8 cellular contexts compared by ENCODE assay signal in genomic region chr17:49567871-49568694, GRCh38. TPM values are rescaled to one million over a fixed set of nuclear protein-coding genes. Genes with fewer than 3 reads are reported as not detected.
DNase-seq lines count a peak whose midpoint lies in the region; ATAC-seq, FAIRE-seq and TF ChIP-seq lines count a peak whose summit lies in the region.

No MANE protein-coding gene starts in this region.

- peak overlapping the region; percentile 65 for H3K4me2 ChIP-seq in endothelial cell of umbilical vein (ENCODE audit: insufficient read depth, low read length)

- H3K27me3 ChIP-seq in endothelial cell of umbilical vein (ENCODE audit: control insufficient read depth in 2 of 2, insufficient read depth in 2 of 2, low read length in 2 of 2) = peaks cover 6 to 16% of the 10 kb centered on the region in 2 experiments

- POLR2A ChIA-PET in endothelial cell of umbilical vein (lab: Charles Lee) = interaction anchor here (0.5 to 1.0 kb wide), 2 partner anchors 129 to 196 kb away, joined by 3 to 10 read pairs; partner anchors contain the start of gene FAM117A

- no peaks in the 10 kb centered on the region for H3K9me1 ChIP-seq in endothelial cell of umbilical vein (replicated peaks; ENCODE audit: control insufficient read depth, extremely low read depth, insufficient read depth, low read length)

- dilution Hi-C loops in endothelial cell of umbilical vein (cut with MboI; ENCODE audit: extremely low pct_ligation_motif_present, low sequenced_read_pairs) = no loop called here

- intact Hi-C loops in endothelial cell of umbilical vein (cut with micrococcal nuclease) = loop anchor here (1.0 to 2.0 kb wide), 4 partner anchors 127 to 428 kb away; no protein-coding TSS in a partner anchor

- no peaks in the 10 kb centered on the region for H3K9me3 ChIP-seq in endothelial cell of umbilical vein (replicated peaks; ENCODE audit: control insufficient read depth, insufficient read depth, low read length)

- ATAC-seq in HG03159 (IDR thresholded peaks at IDR 0.05; ENCODE audit: unreplicated experiment) = peak; percentile 42
- ATAC-seq in GM19023 (IDR thresholded peaks at IDR 0.05; ENCODE audit: unreplicated experiment) = no peak

- H3K9ac ChIP-seq in endothelial cell of umbilical vein (replicated peaks; ENCODE audit: extremely low read depth, insufficient read depth, low read length) = no peak overlapping the region

- no peaks in the 10 kb centered on the region for H3K79me2 ChIP-seq in endothelial cell of umbilical vein (ENCODE audit: control insufficient read depth, insufficient read depth, low read length)

- no peaks in the 10 kb centered on the region for H4K20me1 ChIP-seq in endothelial cell of umbilical vein (replicated peaks; ENCODE audit: control insufficient read depth, extremely low read depth, insufficient read depth, low read length)

- H3K27ac ChIP-seq in endothelial cell of umbilical vein (ENCODE audit: insufficient read depth, low read depth, low read length) = no peak overlapping the region

- H2AFZ ChIP-seq in endothelial cell of umbilical vein (ENCODE audit: low read depth, low read length) = peak overlapping the region; percentile 92

- BruUV-seq in endothelial cell of umbilical vein (replicated peaks; lab: Mats Ljungman, UMichigan) = no TSS peak

- peak overlapping the region; percentile 10 to 34 (median 25) for H3K4me3 ChIP-seq in endothelial cell of umbilical vein (replicated peaks in 1 of 3; ENCODE audit: insufficient read depth in 1 of 3, low read depth in 1 of 3, low read length in 3 of 3)

- H3K4me1 ChIP-seq in endothelial cell of umbilical vein (ENCODE audit: control insufficient read depth, extremely low read depth, insufficient read depth, low read length) = peaks cover 5% of the 10 kb centered on the region

- peak; percentile 95 for FAIRE-seq in endothelial cell of umbilical vein (lab: Jason Lieb, UNC)

- peak; percentile 90 to 93 for TF ChIP-seq CTCF in endothelial cell of umbilical vein (IDR thresholded peaks at IDR 0.05; ENCODE audit: extremely low read depth in 1 of 2, insufficient read depth in 1 of 2, low read depth in 1 of 2, low read length in 2 of 2)

- DNase-seq in Daoy (ENCODE audit: low read depth) (peak; percentile 82), NOMO-1 treated with dmso at 0.1 percent for 144 hours (lab: John Stamatoyannopoulos, UW; ENCODE audit: unreplicated experiment) (peak; percentile 69), endothelial cell of umbilical vein (ENCODE audit: low read depth, low spot score) (peak; percentile 79), middle frontal gyrus (ENCODE audit: extremely low spot score, low spot score) (peak; percentile 70)
- DNase-seq in activated CD8-positive, alpha-beta memory T cell treated with anti-CD3 and anti-CD28 coated beads, Interleukin-2, amount 50 U/mL, for 24 hours (ENCODE audit: extremely low read depth) = peak; percentile 68
- DNase-seq in stimulated activated CD8-positive, alpha-beta memory T cell treated with anti-CD3 and anti-CD28 coated beads, Interleukin-15, amount 100 ng/mL, for 4 hours (ENCODE audit: low read depth in 2 of 2) = peak; percentile 60

- no peaks in the 10 kb centered on the region for H3K36me3 ChIP-seq in endothelial cell of umbilical vein (ENCODE audit: control insufficient read depth in 2 of 2, extremely low read depth in 1 of 2, insufficient read depth in 2 of 2, low read length in 2 of 2)

- CTCF ChIA-PET in endothelial cell of umbilical vein (lab: Charles Lee) = interaction anchor here (0.6 to 14.0 kb wide), 40 partner anchors 8 to 458 kb away, joined by 3 to 786 read pairs (median 4); partner anchors contain the start of genes FAM117A, KAT7, NXPH3 and PHB1

- no peak for TF ChIP-seq POLR2A in endothelial cell of umbilical vein (IDR thresholded peaks at IDR 0.05; ENCODE audit: low read depth, low read length)

TF ChIP-seq in endothelial cell of umbilical vein, 7 proteins besides CTCF, POLR2A, EP300 and RAD21:
- TF ChIP-seq MYC (IDR thresholded peaks at IDR 0.05; ENCODE audit: low read depth, low read length) (no peak), EZH2 (IDR thresholded peaks at IDR 0.05; ENCODE audit: borderline replicate concordance, low read depth, low read length, severe bottlenecking) (no peak)

RNA-seq across cellular contexts. Expression of gene NXPH3, which starts 7.6 kb away (rescaled TPM):
- 0.03 TPM in 1 of 2 replicates, not detected in the other for total RNA-seq in Daoy (2014; rRNA removed; shearing (Covaris generic))
- 2.0 and 2.1 TPM in 2 replicates for total RNA-seq in endothelial cell of umbilical vein
- polyA plus RNA-seq in endothelial cell of umbilical vein = 1.7 and 2.1 TPM in 2 replicates
- polyA plus RNA-seq in endothelial cell of umbilical vein (2011; cell fraction: cytosol; rRNA removed) = 1.8 and 2.1 TPM in 2 replicates
- polyA plus RNA-seq in endothelial cell of umbilical vein (2011; cell fraction: nucleus; rRNA removed) = 0.93 and 0.97 TPM in 2 replicates
- polyA plus RNA-seq in endothelial cell of umbilical vein (2012) = 0.43 and 1.4 TPM in 2 replicates
- polyA minus RNA-seq in endothelial cell of umbilical vein = 1.7 and 2.2 TPM in 2 replicates
- not detected for polyA minus RNA-seq in endothelial cell of umbilical vein (2011; cell fraction: cytosol; rRNA and poly(A)+ RNA removed)
- polyA minus RNA-seq in endothelial cell of umbilical vein (2011; cell fraction: nucleus; rRNA and poly(A)+ RNA removed) = 0.29 and 0.72 TPM in 2 replicates
